9 cellular contexts compared by ENCODE assay signal in genomic region chr22:26635117-26635516, GRCh38. TPM values are rescaled to one million over a fixed set of nuclear protein-coding genes. Genes with fewer than 3 reads are reported as not detected.
"Had no signal": no experiment of that assay in that cellular context is flagged by ENCODE, and none has a peak within 500 bp of the region (broad histone marks: within the 10 kb centered on the region; RNA-seq: fewer than 3 reads in every experiment).

No MANE protein-coding gene starts in this region.

- H3K4me3 ChIP-seq: GM23248 had no signal

- H3K27ac ChIP-seq: GM23248 had no signal

- H3K9ac ChIP-seq: GM23248 had no signal

- DNase-seq: GM23248, GOT3, H9, HCEC 1CT, IMR-90, KBM-7 had no signal

- H2AFZ ChIP-seq: GM23248 had no signal

- H3K9me3 Mint-ChIP-seq: H9 had no signal

- H3K27ac Mint-ChIP-seq: H9 had no signal

- FAIRE-seq: H54, HTR-8/SVneo had no signal

- H3K4me3 Mint-ChIP-seq: H9 had no signal

RNA-seq across cellular contexts. Expression of gene CRYBA4, which starts 13.4 kb away (rescaled TPM):
- total RNA-seq: GM23248, HT-29, IMR-90 had no signal
- polyA plus RNA-seq: GM23248, IMR-90 had no signal

RNA-seq across cellular contexts. Expression of gene CRYBB1, which starts 17.3 kb away (rescaled TPM):
- total RNA-seq: GM23248, HT-29, IMR-90 had no signal
- polyA plus RNA-seq: GM23248, IMR-90 had no signal
